21 cellular contexts compared by ENCODE assay signal in genomic region chr13:93425411-93425810, GRCh38.
DNase-seq lines count a peak whose midpoint lies in the region; ATAC-seq and TF ChIP-seq lines count a peak whose summit lies in the region.
"Had no signal": no experiment of that assay in that cellular context is flagged by ENCODE, and none has a peak within 500 bp of the region (broad histone marks: within the 10 kb centered on the region; RNA-seq: fewer than 3 reads in every experiment).

No MANE protein-coding gene starts in this region.

- H3K9ac ChIP-seq in endodermal cell (ENCODE audit: extremely low read depth, low read length, poor library complexity, severe bottlenecking), result no peak overlapping the region
- H3K9ac ChIP-seq: BLaER1 treated with 17β-estradiol and CSF1 and Interleukin-3, amounts not matched to agents 10 nM and 100 nM; SK-N-SH had no signal

- intact Hi-C loops in sciatic nerve (cut with DNase I) (no loop called here), cardiac septum (cut with DNase I) (no loop called here)

- H3K27me3 ChIP-seq in endodermal cell (ENCODE audit: control insufficient read depth, insufficient read depth, low read length, poor library complexity, severe bottlenecking), result no peaks in the 10 kb centered on the region
- H3K27me3 ChIP-seq: BLaER1 treated with 17β-estradiol and CSF1 and Interleukin-3, amounts not matched to agents 10 nM and 100 nM had no signal

- H3K36me3 Mint-ChIP-seq in endodermal cell (ENCODE audit: low read depth), result peaks cover 10% of the 10 kb centered on the region

- DNase-seq in AG20443 (ENCODE audit: low spot score), result peak; percentile 22
- no peak for DNase-seq in endodermal cell
- DNase-seq in kidney tubule cell (ENCODE audit: low spot score), result peak; percentile 50
- no peak for DNase-seq in sciatic nerve (ENCODE audit: low spot score)
- no peak for DNase-seq in DMS53 treated with DMSO at 0.1 percent for 48 hours (lab: John Stamatoyannopoulos, UW; ENCODE audit: unreplicated experiment)
- DNase-seq in cardiac septum (ENCODE audit: low spot score), result no peak
- DNase-seq in EL, result no peak
- no peak for DNase-seq in GDM1 (lab: John Stamatoyannopoulos, UW)
- DNase-seq: 8988T; ACHN; CD4-positive, alpha-beta T cell; Karpas-422; NCI-H1092 treated with DMSO at 0.1 percent for 48 hours; NCI-H1436 treated with DMSO at 0.1 percent for 48 hours; NCI-H187 treated with DMSO at 0.1 percent for 48 hours; NCI-H2171 treated with DMSO at 0.1 percent for 48 hours; NCI-H345; NCI-H510A treated with DMSO at 0.1 percent for 48 hours; NCI-H774; SK-N-SH had no signal

- peak overlapping the region; percentile 22 for H3K27ac Mint-ChIP-seq in endodermal cell
- H3K27ac Mint-ChIP-seq: CD4-positive, alpha-beta T cell had no signal

- peaks cover 3% of the 10 kb centered on the region for H3K9me3 ChIP-seq in endodermal cell (ENCODE audit: control insufficient read depth, low read length)
- H3K9me3 ChIP-seq: SK-N-SH had no signal

- no peak overlapping the region for H3K4me3 Mint-ChIP-seq in endodermal cell
- H3K4me3 Mint-ChIP-seq: CD4-positive, alpha-beta T cell had no signal

- H3K36me3 ChIP-seq in endodermal cell (ENCODE audit: control insufficient read depth, insufficient read depth, low read length), result peaks cover 12% of the 10 kb centered on the region
- H3K36me3 ChIP-seq: BLaER1 treated with 17β-estradiol and CSF1 and Interleukin-3, amounts not matched to agents 10 nM and 100 nM had no signal

- H3K9me3 Mint-ChIP-seq in endodermal cell, result peaks cover 5% of the 10 kb centered on the region

- no peaks in the 10 kb centered on the region for H3K4me1 ChIP-seq in endodermal cell (ENCODE audit: control insufficient read depth, insufficient read depth, low read length)
- H3K4me1 ChIP-seq: BLaER1 treated with 17β-estradiol and CSF1 and Interleukin-3, amounts not matched to agents 10 nM and 100 nM had no signal

- ATAC-seq in sciatic nerve, result peak; percentile 36

- no peaks in the 10 kb centered on the region for H3K27me3 Mint-ChIP-seq in endodermal cell (ENCODE audit: insufficient read depth)
- H3K27me3 Mint-ChIP-seq: CD4-positive, alpha-beta T cell had no signal

- H3K4me3 ChIP-seq in endodermal cell (ENCODE audit: low read length), result no peak overlapping the region
- H3K4me3 ChIP-seq: BLaER1 treated with 17β-estradiol and CSF1 and Interleukin-3, amounts not matched to agents 10 nM and 100 nM had no signal

- peaks cover 12% of the 10 kb centered on the region for H3K4me1 Mint-ChIP-seq in endodermal cell

- no peak for TF ChIP-seq CTCF in endodermal cell (conservative IDR thresholded peaks at IDR 0.05)

- 96 to 100% methylated on average over 3 of the region's 3 CpGs for WGBS in endodermal cell (ENCODE audit: insufficient coverage in 1 of 2, insufficient read length in 1 of 2), 2 experiments

- H3K27ac ChIP-seq in endodermal cell (ENCODE audit: low read depth, low read length), result no peak overlapping the region
- H3K27ac ChIP-seq: BLaER1 treated with 17β-estradiol and CSF1 and Interleukin-3, amounts not matched to agents 10 nM and 100 nM had no signal

Comparison
In these comparisons a context has a peak if more than half of its experiments do, and no peak if none do; other contexts are left out.
1. DNase-seq: peak in AG20443 (single experiment) and kidney tubule cell (single experiment); none in endodermal cell (single experiment), sciatic nerve (single experiment), DMS53 treated with DMSO at 0.1 percent for 48 hours (single experiment), cardiac septum (single experiment), EL (single experiment) and GDM1 (single experiment).